In genomic region chr4:139655116-139655515, GRCh38 we compare ENCODE assay signal across 9 cellular contexts. TPM values are rescaled to one million over a fixed set of nuclear protein-coding genes. Genes with fewer than 3 reads are reported as not detected.
DNase-seq lines count a peak whose midpoint lies in the region; ATAC-seq and TF ChIP-seq lines count a peak whose summit lies in the region.
"Had no signal": no experiment of that assay in that cellular context is flagged by ENCODE, and none has a peak within 500 bp of the region (broad histone marks: within the 10 kb centered on the region; RNA-seq: fewer than 3 reads in every experiment).

No MANE protein-coding gene starts in this region.

- DNase-seq in NCI-H524 (lab: John Stamatoyannopoulos, UW): peak; percentile 15 to 61
- no peak for DNase-seq in NCI-H524 treated with DMSO at 0.1 percent for 48 hours (lab: John Stamatoyannopoulos, UW)
- no peak for DNase-seq in Panc1 (ENCODE audit: low read depth, low spot score)
- DNase-seq in esophagus squamous epithelium (lab: John Stamatoyannopoulos, UW): no peak
- DNase-seq in retinal pigment epithelial cell (ENCODE audit: low read depth): no peak
- no peak for DNase-seq in NCI-H510A (lab: John Stamatoyannopoulos, UW)

- H3K9me3 ChIP-seq in Panc1 (ENCODE audit: control insufficient read depth, insufficient read depth, low read depth, low read length) (no peaks in the 10 kb centered on the region), esophagus squamous epithelium (no peaks in the 10 kb centered on the region)
- H3K9me3 ChIP-seq: neutrophil had no signal

- no peak overlapping the region for H3K4me3 ChIP-seq in Panc1 (ENCODE audit: low read depth in 2 of 2, low read length in 2 of 2)
- no peak overlapping the region for H3K4me3 ChIP-seq in esophagus squamous epithelium
- H3K4me3 ChIP-seq in retinal pigment epithelial cell (ENCODE audit: low read length): no peak overlapping the region

- CTCF ChIA-PET in Panc1 (lab: Charles Lee): no interaction called here

- intact Hi-C loops in Panc1 (cut with micrococcal nuclease; ENCODE audit: unreplicated experiment): no loop called here
- intact Hi-C loops in esophagus squamous epithelium (cut with DNase I): loop anchor here (10.0 kb wide), 2 partner anchors 600 to 1570 kb away; partner anchors contain the start of gene ZNF330

- TF ChIP-seq CTCF in Panc1 (IDR thresholded peaks at IDR 0.05): peak; percentile 69
- TF ChIP-seq CTCF in esophagus squamous epithelium (IDR thresholded peaks at IDR 0.05): peak in 5 of 6 experiments; percentile 27 to 66 (median 43)
- TF ChIP-seq CTCF in retinal pigment epithelial cell (conservative IDR thresholded peaks at IDR 0.05; ENCODE audit: low read depth, low read length): peak; percentile 50

- peak; percentile 41 for ATAC-seq in HG03097 (IDR thresholded peaks at IDR 0.05; ENCODE audit: low FRiP score, unreplicated experiment)
- ATAC-seq in Panc1: peak; percentile 69
- ATAC-seq in GM18519 (IDR thresholded peaks at IDR 0.05; ENCODE audit: low FRiP score, unreplicated experiment): no peak

- H3K27ac ChIP-seq in Panc1 (ENCODE audit: low read length): no peak overlapping the region
- peak overlapping the region in 2 of 4 donors; percentile 6 to 30 for H3K27ac ChIP-seq in esophagus squamous epithelium
- H3K27ac ChIP-seq: neutrophil had no signal

- in situ Hi-C loops in Panc1 (cut with HindIII; ENCODE audit: low pct_unique_long_range_greater_than_20kb, low sequenced_read_pairs): no loop called here

- POLR2A ChIA-PET in Panc1 (lab: Charles Lee): no interaction called here

- no peaks in the 10 kb centered on the region for H3K36me3 ChIP-seq in Panc1 (ENCODE audit: control insufficient read depth, insufficient read depth, low read length)
- H3K36me3 ChIP-seq in esophagus squamous epithelium: no peaks in the 10 kb centered on the region
- H3K36me3 ChIP-seq: neutrophil had no signal

- H3K4me1 ChIP-seq in Panc1 (ENCODE audit: control insufficient read depth, insufficient read depth, low read length): no peaks in the 10 kb centered on the region
- H3K4me1 ChIP-seq in esophagus squamous epithelium: peaks cover 13 to 65% (median 43%) of the 10 kb centered on the region in 3 donors

- 18 to 50% methylated on average over 2 to 3 of the region's 3 CpGs for WGBS in esophagus squamous epithelium, 2 donors

- BruUV-seq in Panc1 (replicated peaks; lab: Mats Ljungman, UMichigan): no TSS peak

- no peak for TF ChIP-seq POLR2A in esophagus squamous epithelium (IDR thresholded peaks at IDR 0.05)

- H3K27me3 ChIP-seq in Panc1 (ENCODE audit: control insufficient read depth, insufficient read depth, low read length) (no peaks in the 10 kb centered on the region), esophagus squamous epithelium (no peaks in the 10 kb centered on the region)
- H3K27me3 ChIP-seq: neutrophil had no signal

RNA-seq across cellular contexts. Expression of gene MGST2, which starts 10.5 kb away (rescaled TPM):
- total RNA-seq in Panc1 (2021; ENCODE audit: unreplicated experiment) (17.4 TPM), esophagus squamous epithelium (100 to 1,000 TPM; 105 to 209 (median 158) TPM)
- polyA plus RNA-seq in Panc1 (2012; ENCODE audit: insufficient read length): 11.6 TPM

Comparison
In these comparisons a context has a peak if more than half of its experiments do, and no peak if none do; other contexts are left out.
1. DNase-seq: peak in NCI-H524 (2 of 2); none in NCI-H524 treated with DMSO at 0.1 percent for 48 hours (single experiment), Panc1 (single experiment), esophagus squamous epithelium (single experiment), retinal pigment epithelial cell (single experiment) and NCI-H510A (single experiment).
2. Peak in every context shown above with its lines, with median percentiles within 50 percentile points of each other: CTCF ChIP-seq.